In the genomic region with DNA sequence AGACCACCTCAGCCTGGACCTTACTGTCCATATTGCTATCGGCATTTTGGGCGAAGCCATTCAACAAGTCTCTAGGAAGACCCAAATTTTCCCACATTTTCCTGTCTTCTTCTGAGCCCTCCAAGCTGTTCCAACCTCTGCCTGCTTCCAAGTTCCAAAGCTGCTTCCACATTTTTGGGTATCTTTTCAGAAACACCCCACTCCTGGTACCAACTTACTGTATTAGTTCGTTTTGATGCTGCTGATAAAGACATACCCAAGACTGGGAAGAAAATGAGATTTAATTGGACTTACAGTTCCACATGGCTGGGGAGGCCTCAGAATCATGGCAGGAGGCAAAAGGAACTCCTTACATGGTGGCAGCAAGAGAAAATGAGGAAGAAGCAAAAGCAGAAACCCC, we compare ENCODE assay signal across 1 cellular context. TPM values are rescaled to one million over a fixed set of nuclear protein-coding genes. Genes with fewer than 3 reads are reported as not detected.
"Had no signal": no experiment of that assay in that cellular context is flagged by ENCODE, and none has a peak within 500 bp of the region (broad histone marks: within the 10 kb centered on the region; RNA-seq: fewer than 3 reads in every experiment).

No MANE protein-coding gene starts in this region.

RNA-seq across cellular contexts. Expression of gene PEX5L, which starts 28.4 kb away (rescaled TPM):
- total RNA-seq: G401 had no signal
